ENCODE assay signal across 6 cellular contexts in the genomic region with DNA sequence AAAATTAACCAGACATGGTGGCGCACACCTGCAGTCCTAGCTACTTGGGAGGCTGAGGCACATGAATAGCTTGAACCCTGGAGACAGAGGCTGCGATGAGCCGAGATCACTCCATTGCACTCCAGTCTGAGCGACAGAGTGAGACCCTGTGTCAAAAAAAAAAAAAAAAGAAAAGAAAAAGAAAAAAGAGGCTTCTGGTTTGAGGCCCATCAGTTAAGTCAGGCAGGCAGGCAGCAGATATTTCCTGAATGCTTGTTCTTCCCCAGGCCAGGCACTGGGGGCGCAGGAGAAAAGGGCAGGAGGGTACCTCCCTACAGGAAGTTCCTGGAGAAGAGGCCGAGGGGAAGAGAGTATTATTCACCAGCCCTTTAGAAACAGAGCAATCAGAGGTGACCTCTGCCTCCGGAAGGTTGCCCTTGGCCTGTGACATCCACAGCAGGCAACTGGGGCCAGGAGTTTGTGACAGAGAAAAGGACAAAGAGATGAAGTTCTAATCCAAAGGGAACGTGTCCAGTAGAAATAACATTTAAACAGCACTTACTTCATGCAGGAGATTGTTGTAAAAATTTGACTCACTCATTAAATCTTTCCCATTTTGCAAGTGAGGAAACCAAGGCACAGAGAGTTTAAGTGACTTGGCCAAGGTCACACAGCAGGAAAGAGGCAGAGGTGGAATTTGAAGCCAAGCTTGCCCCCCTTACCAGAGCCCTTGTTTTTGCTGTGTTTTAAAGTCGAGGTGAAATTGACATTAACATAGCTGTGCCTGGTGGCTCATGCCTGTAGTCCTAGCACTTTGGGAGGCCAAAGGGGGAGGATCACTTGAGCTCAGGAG.
DNase-seq lines count a peak whose midpoint lies in the region; ATAC-seq lines count a peak whose summit lies in the region.

No MANE protein-coding gene starts in this region.

- ATAC-seq in GM18861 (IDR thresholded peaks at IDR 0.05; ENCODE audit: unreplicated experiment) = no peak

- DNase-seq in HCEC 1CT (peak; percentile 54), SHP77 (lab: John Stamatoyannopoulos, UW) (peak; percentile 63 to 64), hepatic stellate cell (ENCODE audit: low spot score) (peak; percentile 72), kidney glomerular epithelial cell (lab: John Stamatoyannopoulos, UW) (no peak)
- no peak for DNase-seq in stimulated activated CD4-positive, alpha-beta T cell treated with anti-CD3 and anti-CD28 coated beads, Interleukin-4, amount 100 ng/mL, for 4 hours

Comparison
In these comparisons a context has a peak if more than half of its experiments do, and no peak if none do; other contexts are left out.
1. DNase-seq: peak in HCEC 1CT (single experiment), SHP77 (2 of 2) and hepatic stellate cell (single experiment); none in kidney glomerular epithelial cell (single experiment) and stimulated activated CD4-positive, alpha-beta T cell treated with anti-CD3 and anti-CD28 coated beads, Interleukin-4, amount 100 ng/mL, for 4 hours (0 of 2).